ENCODE assay signal across 35 cellular contexts in the genomic region with DNA sequence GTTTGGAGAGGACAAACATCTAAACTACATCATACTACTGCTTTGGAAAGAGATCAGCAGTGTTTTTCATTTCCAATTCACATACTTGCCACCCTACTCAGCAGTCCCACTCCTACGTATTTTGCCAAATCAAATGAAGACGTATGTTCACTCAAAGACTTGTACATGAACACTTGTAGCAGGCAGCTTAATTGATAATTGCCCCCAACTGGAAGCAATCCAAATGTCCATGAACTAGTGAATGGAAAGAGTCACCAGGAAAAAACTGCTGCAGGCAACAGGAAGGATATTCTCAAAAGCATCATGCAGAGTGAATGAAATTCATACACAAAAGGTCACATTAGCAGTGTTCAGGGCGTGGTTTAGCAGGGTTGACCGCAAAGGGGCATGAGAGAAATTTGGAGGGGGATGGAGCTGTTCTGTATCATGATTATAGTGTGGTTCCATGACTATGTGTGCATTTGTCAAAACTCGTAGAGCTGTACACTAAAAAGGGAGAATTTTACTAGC. TPM values are rescaled to one million over a fixed set of nuclear protein-coding genes. Genes with fewer than 3 reads are reported as not detected.
"Had no signal": no experiment of that assay in that cellular context is flagged by ENCODE, and none has a peak within 500 bp of the region (broad histone marks: within the 10 kb centered on the region; RNA-seq: fewer than 3 reads in every experiment).

No MANE protein-coding gene starts in this region.

- H3K27ac ChIP-seq: left lung, lower lobe of right lung, neural progenitor cell, neutrophil, ovary, right atrium auricular region, right lobe of liver, stomach, testis, thyroid gland, transverse colon, upper lobe of left lung, vagina had no signal

- DNase-seq: hypothalamus; immature natural killer cell; kidney; left colon; left lung; lower lobe of right lung; mammary epithelial cell; mesenchymal stem cell; naive B cell; natural killer cell; nephron progenitor cell; occipital lobe; ovary; stimulated activated CD4-positive, alpha-beta T cell treated with anti-CD3 and anti-CD28 coated beads, Interleukin-1b, Interleukin-23, amount 100 ng/mL, for 48 hours; stimulated activated CD4-positive, alpha-beta T cell treated with anti-CD3 and anti-CD28 coated beads, Interleukin-2, amount 100 ng/mL, for 48 hours; stimulated activated CD4-positive, alpha-beta T cell treated with anti-CD3 and anti-CD28 coated beads, Interleukin-4, amount 100 ng/mL, for 4 hours; stimulated activated naive B cell treated with anti-CD40 and anti-IgM and Interleukin-4, amounts not matched to agents 10 μg/mL and 1 μg/mL and 100 μg/mL, for 72 hours; stimulated activated naive CD8-positive, alpha-beta T cell treated with anti-CD3 and anti-CD28 coated beads, Interleukin-15, Interleukin-2, amounts not matched to agents 100 U/mL and 50 U/mL, for 24 hours; stomach; testis; thyroid gland; transverse colon; upper lobe of left lung had no signal

- ATAC-seq: left colon; left lung; lower lobe of right lung; natural killer cell; right lobe of liver; stimulated activated naive B cell treated with anti-CD40 and anti-IgM and Interleukin-4, amounts not matched to agents 10 μg/mL and 1 μg/mL and 100 μg/mL, for 72 hours; stimulated activated naive CD8-positive, alpha-beta T cell treated with anti-CD3 and anti-CD28 coated beads, Interleukin-15, Interleukin-2, amounts not matched to agents 100 U/mL and 50 U/mL, for 24 hours had no signal

RNA-seq across cellular contexts. Expression of gene PAEP, which starts 38.8 kb away (rescaled TPM):
- total RNA-seq: kidney, left colon, left lung, liver, lower lobe of right lung, mammary epithelial cell, natural killer cell, occipital lobe, progenitor cell of endocrine pancreas, pulmonary artery endothelial cell, renal cortical epithelial cell, right atrium auricular region, right lobe of liver, skeletal muscle tissue, stomach, testis, thyroid gland, transverse colon, urinary bladder, vagina had no signal
- polyA plus RNA-seq: immature natural killer cell, liver, mammary epithelial cell, smooth muscle cell, stomach, urinary bladder had no signal

RNA-seq across cellular contexts. Expression of gene GLT6D1, which starts 39.0 kb away (rescaled TPM):
- total RNA-seq: kidney, left colon, left lung, liver, lower lobe of right lung, mammary epithelial cell, natural killer cell, occipital lobe, ovary, progenitor cell of endocrine pancreas, pulmonary artery endothelial cell, renal cortical epithelial cell, right atrium auricular region, right lobe of liver, skeletal muscle tissue, smooth muscle cell, stomach, thyroid gland, transverse colon, upper lobe of left lung, urinary bladder, vagina had no signal
- polyA plus RNA-seq: immature natural killer cell, liver, mammary epithelial cell, ovary, smooth muscle cell, stomach, urinary bladder had no signal

RNA-seq across cellular contexts. Expression of gene OBP2A, which starts 54.4 kb away (rescaled TPM):
- total RNA-seq: kidney, left colon, left lung, liver, lower lobe of right lung, mammary epithelial cell, natural killer cell, occipital lobe, progenitor cell of endocrine pancreas, pulmonary artery endothelial cell, renal cortical epithelial cell, right atrium auricular region, right lobe of liver, skeletal muscle tissue, smooth muscle cell, stomach, thyroid gland, transverse colon, upper lobe of left lung, urinary bladder, vagina had no signal
- polyA plus RNA-seq: immature natural killer cell, liver, mammary epithelial cell, ovary, stomach, urinary bladder had no signal
